In the genomic region with DNA sequence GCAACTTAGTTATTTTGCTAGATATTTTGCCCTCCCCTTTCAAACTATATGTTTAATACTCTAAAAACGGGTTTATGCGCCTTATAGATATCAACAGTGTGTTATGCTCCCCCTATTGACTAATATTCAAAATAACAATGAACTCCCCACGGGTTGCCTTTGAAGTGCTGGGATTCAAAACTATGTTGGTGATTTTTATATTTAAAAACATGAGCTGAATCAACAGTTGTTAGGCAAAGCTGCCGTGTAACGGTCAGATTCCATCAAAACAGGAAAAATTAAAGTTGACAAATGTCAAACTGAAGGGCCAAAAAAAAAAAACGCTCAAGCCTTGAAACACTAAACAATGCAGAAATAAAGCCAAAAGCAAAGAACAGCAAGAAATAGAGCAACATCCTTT, we compare ENCODE assay signal across 8 cellular contexts. TPM values are rescaled to one million over a fixed set of nuclear protein-coding genes. Genes with fewer than 3 reads are reported as not detected.
A peak's percentile ranks its signal among the peaks of the same experiment; 100 is the strongest.
DNase-seq lines count a peak whose midpoint lies in the region; ATAC-seq and TF ChIP-seq lines count a peak whose summit lies in the region.
"Had no signal": no experiment of that assay in that cellular context is flagged by ENCODE, and none has a peak within 500 bp of the region (broad histone marks: within the 10 kb centered on the region; RNA-seq: fewer than 3 reads in every experiment).

No MANE protein-coding gene starts in this region.

- H3K36me3 Mint-ChIP-seq in naive thymus-derived CD4-positive, alpha-beta T cell = peaks cover 0 to 3% (median 0%) of the 10 kb centered on the region in 5 donors

- POLR2A ChIA-PET in naive thymus-derived CD4-positive, alpha-beta T cell (lab: Charles Lee) = interaction anchor here (0.6 to 1.4 kb wide), 5 partner anchors 13 to 486 kb away, joined by 3 to 4 read pairs (median 3); no protein-coding TSS in a partner anchor

- intact Hi-C loops in naive thymus-derived CD4-positive, alpha-beta T cell (cut with micrococcal nuclease) = loop anchor here (1.0 to 10.0 kb wide), 5 partner anchors 44 to 859 kb away; a partner anchor contains a TSS

- DNase-seq in G401 (ENCODE audit: low spot score) (peak; percentile 15), NCI-H1694 (lab: John Stamatoyannopoulos, UW) (peak; percentile 21), cardiac fibroblast (ENCODE audit: low read depth in 2 of 2) (peak; percentile 66 to 70), H7 (no peak)
- peak in 7 of 9 donors; percentile 18 to 45 (median 38) for DNase-seq in naive thymus-derived CD4-positive, alpha-beta T cell
- no peak for DNase-seq in activated effector memory CD4-positive, alpha-beta T cell treated with Interleukin-2 at 50 U/mL for 16 hours
- DNase-seq: activated B cell treated with CpG ODN at 0.5 μM for 24 hours had no signal

- no peaks in the 10 kb centered on the region for H3K9me3 ChIP-seq in naive thymus-derived CD4-positive, alpha-beta T cell (ENCODE audit: control insufficient read depth in 2 of 3, low read length in 3 of 3)

- H3K27me3 Mint-ChIP-seq in naive thymus-derived CD4-positive, alpha-beta T cell = peaks cover 0 to 34% (median 0%) of the 10 kb centered on the region in 5 donors

- no peak overlapping the region for H3K27ac ChIP-seq in naive thymus-derived CD4-positive, alpha-beta T cell (ENCODE audit: low read depth, low read length)

- H3K4me1 ChIP-seq in naive thymus-derived CD4-positive, alpha-beta T cell (ENCODE audit: control insufficient read depth in 2 of 2, insufficient read depth in 2 of 2, low read length in 2 of 2) = peaks cover 12 to 15% of the 10 kb centered on the region in 2 donors

- no peaks in the 10 kb centered on the region for H3K27me3 ChIP-seq in naive thymus-derived CD4-positive, alpha-beta T cell (ENCODE audit: control insufficient read depth in 2 of 2, insufficient read depth in 2 of 2, low read length in 2 of 2)
- H3K27me3 ChIP-seq in H7 (ENCODE audit: control insufficient read depth, insufficient read depth, low read length) = peaks cover 34% of the 10 kb centered on the region

- in situ Hi-C loops in G401 (cut with HindIII; ENCODE audit: low sequenced_read_pairs) = no loop called here

- peak; percentile 36 for TF ChIP-seq CTCF in cardiac fibroblast (IDR thresholded peaks at IDR 0.05; ENCODE audit: low read depth, low read length)

- peaks cover 21 to 46% (median 32%) of the 10 kb centered on the region in 7 donors for H3K4me1 Mint-ChIP-seq in naive thymus-derived CD4-positive, alpha-beta T cell

- H3K27ac Mint-ChIP-seq in naive thymus-derived CD4-positive, alpha-beta T cell = peak overlapping the region in 6 of 9 donors; percentile 5 to 44 (median 17)
- H3K27ac Mint-ChIP-seq: activated B cell treated with CpG ODN at 0.5 μM for 24 hours had no signal

- peak; percentile 44 for ATAC-seq in naive thymus-derived CD4-positive, alpha-beta T cell
- no peak for ATAC-seq in HG03108 (IDR thresholded peaks at IDR 0.05; ENCODE audit: unreplicated experiment)

- peak overlapping the region; percentile 55 to 99 (median 71) for H3K4me3 Mint-ChIP-seq in naive thymus-derived CD4-positive, alpha-beta T cell

- H3K36me3 ChIP-seq in naive thymus-derived CD4-positive, alpha-beta T cell (ENCODE audit: control insufficient read depth in 2 of 3, insufficient read depth in 3 of 3, low read length in 3 of 3) = no peaks in the 10 kb centered on the region
- no peaks in the 10 kb centered on the region for H3K36me3 ChIP-seq in H7 (replicated peaks; ENCODE audit: control insufficient read depth, insufficient read depth, low read length)

- H3K4me3 ChIP-seq in cardiac fibroblast (replicated peaks in 1 of 2; ENCODE audit: low read depth in 2 of 2, low read length in 2 of 2) (peak overlapping the region; percentile 19 to 97), H7 (ENCODE audit: insufficient read depth, low read depth, low read length) (no peak overlapping the region)
- peak overlapping the region; percentile 39 for H3K4me3 ChIP-seq in naive thymus-derived CD4-positive, alpha-beta T cell (ENCODE audit: low read length)

- no peaks in the 10 kb centered on the region for H3K9me3 Mint-ChIP-seq in naive thymus-derived CD4-positive, alpha-beta T cell
- H3K9me3 Mint-ChIP-seq: activated B cell treated with CpG ODN at 0.5 μM for 24 hours had no signal

- CTCF ChIA-PET in naive thymus-derived CD4-positive, alpha-beta T cell (lab: Charles Lee) = interaction anchor here (0.7 to 4.8 kb wide), 11 partner anchors 29 to 382 kb away, joined by 3 to 42 read pairs (median 3); no protein-coding TSS in a partner anchor

RNA-seq across cellular contexts. Expression of a gene that starts 2.5 kb away (rescaled TPM):
- total RNA-seq in G401 (2014; rRNA removed; shearing (Covaris generic)) = 30.2 and 33.6 TPM in 2 replicates
- 10 to 100 TPM; 10.1 to 36.3 (median 18.5) TPM for total RNA-seq in naive thymus-derived CD4-positive, alpha-beta T cell
- 10 to 100 TPM in 1 of 2 donors, 1 to 10 TPM in 1; 9.4 to 11.4 TPM for polyA plus RNA-seq in naive thymus-derived CD4-positive, alpha-beta T cell
- 2.3 and 2.4 TPM in 2 replicates for total RNA-seq in H7 (2014; rRNA removed; shearing (Covaris generic))

Comparison
In these comparisons a context has a peak if more than half of its experiments do, and no peak if none do; other contexts are left out.
1. DNase-seq: peak in G401 (single experiment), NCI-H1694 (single experiment), cardiac fibroblast (2 of 2) and naive thymus-derived CD4-positive, alpha-beta T cell (7 of 9); none in H7 (single experiment) and activated effector memory CD4-positive, alpha-beta T cell treated with Interleukin-2 at 50 U/mL for 16 hours (single experiment).